In the genomic region with DNA sequence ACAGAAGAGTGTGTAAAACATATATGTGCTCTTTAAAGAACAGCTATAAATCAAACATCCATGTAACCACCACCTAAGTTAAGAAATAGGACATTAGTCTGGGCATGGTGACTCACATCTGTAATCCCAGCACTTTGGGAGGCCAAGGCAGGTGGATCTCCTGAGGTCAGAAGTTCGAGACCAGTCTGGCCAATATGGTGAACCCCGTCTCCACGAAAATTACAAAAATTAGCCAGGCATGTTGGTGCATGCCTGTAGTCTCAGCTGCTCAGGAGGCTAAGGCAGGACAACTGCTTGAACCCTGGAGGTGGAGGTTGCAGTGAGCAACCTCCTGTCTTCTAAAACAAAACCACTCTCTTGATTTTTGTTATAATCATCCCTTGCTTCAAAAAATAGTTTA, we compare ENCODE assay signal across 29 cellular contexts.
"Had no signal": no experiment of that assay in that cellular context is flagged by ENCODE, and none has a peak within 500 bp of the region (broad histone marks: within the 10 kb centered on the region; RNA-seq: fewer than 3 reads in every experiment).

No MANE protein-coding gene starts in this region.

- DNase-seq: activated CD4-positive, alpha-beta T cell treated with anti-CD3 and anti-CD28 coated beads, Interleukin-2, amount 50 U/mL, for 4 hours; activated CD8-positive, alpha-beta memory T cell treated with anti-CD3 and anti-CD28 coated beads, Interleukin-2, amount 50 U/mL, for 4 hours; activated effector memory CD4-positive, alpha-beta T cell treated with anti-CD3 and anti-CD28 coated beads, Interleukin-2, amount 50 U/mL, for 16 hours; activated naive CD4-positive, alpha-beta T cell; activated naive CD4-positive, alpha-beta T cell treated with anti-CD3 and anti-CD28 coated beads, Interleukin-2, amount 50 U/mL, for 16 hours; activated naive CD8-positive, alpha-beta T cell treated with anti-CD3 and anti-CD28 coated beads for 36 hours; activated T-cell treated with anti-CD3 and anti-CD28 coated beads for 4 hours; activated T-cell treated with anti-CD3 and anti-CD28 coated beads, Interleukin-2, amount 50 U/mL, for 72 hours; amygdala; caudate nucleus; cerebellar nuclear complex; NCI-H1048; NCI-H1105 treated with DMSO at 0.1 percent for 48 hours; NCI-H1436; NCI-H1694; NCI-H1930; NCI-H2081 treated with DMSO at 0.1 percent for 48 hours; NCI-H446 treated with DMSO at 0.1 percent for 48 hours; NCI-H524; NCI-H69; SHP77; SK-N-SH had no signal

- H3K4me3 Mint-ChIP-seq: activated CD4-positive, alpha-beta T cell treated with anti-CD3 and anti-CD28 coated beads, Interleukin-2, amount 10 ng/mL, durations not matched to agents 24 days and 14 days; activated naive CD8-positive, alpha-beta T cell treated with anti-CD3 and anti-CD28 coated beads for 36 hours; activated T-cell treated with anti-CD3 and anti-CD28 coated beads, Interleukin-2, amount 50 U/mL, for 72 hours; brain; T-helper 1 cell treated with Interleukin-12 subunit alpha and Interleukin-12 subunit beta and Interleukin-4 antibody, amounts not matched to agents 30 μg/mL and 1 μg/mL, for 36 hours had no signal

- H3K4me1 Mint-ChIP-seq: brain had no signal

- H3K36me3 Mint-ChIP-seq: activated naive CD8-positive, alpha-beta T cell treated with anti-CD3 and anti-CD28 coated beads for 36 hours; brain had no signal

- H3K27ac Mint-ChIP-seq: activated naive CD8-positive, alpha-beta T cell treated with anti-CD3 and anti-CD28 coated beads for 36 hours; activated T-cell treated with anti-CD3 and anti-CD28 coated beads, Interleukin-2, amount 50 U/mL, for 72 hours; activated T-helper 17 cell treated with anti-CD3 and anti-CD28 coated beads, Interleukin-2, amount 50 U/mL, for 72 hours; brain; T-helper 1 cell treated with Interleukin-12 subunit alpha and Interleukin-12 subunit beta and Interleukin-4 antibody, amounts not matched to agents 30 μg/mL and 1 μg/mL, for 36 hours had no signal

- ATAC-seq: Panc1 had no signal

- H3K9me3 Mint-ChIP-seq: activated naive CD8-positive, alpha-beta T cell treated with anti-CD3 and anti-CD28 coated beads for 36 hours; activated T-cell treated with anti-CD3 and anti-CD28 coated beads, Interleukin-2, amount 50 U/mL, for 72 hours; T-helper 1 cell treated with Interleukin-12 subunit alpha and Interleukin-12 subunit beta and Interleukin-4 antibody, amounts not matched to agents 30 μg/mL and 1 μg/mL, for 36 hours had no signal

- FAIRE-seq: bronchial epithelial cell, TTC549 had no signal
